In genomic region chr20:10555865-10556308, GRCh38 we compare ENCODE assay signal across 17 cellular contexts.
DNase-seq lines count a peak whose midpoint lies in the region; ATAC-seq lines count a peak whose summit lies in the region.
"Had no signal": no experiment of that assay in that cellular context is flagged by ENCODE, and none has a peak within 500 bp of the region (broad histone marks: within the 10 kb centered on the region; RNA-seq: fewer than 3 reads in every experiment).

No MANE protein-coding gene starts in this region.

- H3K4ac ChIP-seq in trophoblast cell (ENCODE audit: low read depth, low read length), result no peak overlapping the region

- no CpG with 5 or more reads among the region's 5 CpGs for WGBS in trophoblast cell (ENCODE audit: extremely low coverage, insufficient coverage, insufficient read length)

- H3K9ac ChIP-seq in trophoblast cell (ENCODE audit: low read length), result no peak overlapping the region

- H4K91ac ChIP-seq in trophoblast cell (ENCODE audit: low read depth, low read length), result no peak overlapping the region

- no peak overlapping the region for H2BK5ac ChIP-seq in trophoblast cell (ENCODE audit: low read depth, low read length, poor library complexity)

- H3K4me1 ChIP-seq in SJSA1 (replicated peaks), result peaks cover 61% of the 10 kb centered on the region
- H3K4me1 ChIP-seq in trophoblast cell (ENCODE audit: control insufficient read depth in 1 of 2, insufficient read depth in 2 of 2, low read length in 2 of 2), result peaks cover 9 to 14% of the 10 kb centered on the region in 2 experiments

- H3K36me3 ChIP-seq in SJSA1, result no peaks in the 10 kb centered on the region
- H3K36me3 ChIP-seq in trophoblast cell (ENCODE audit: control insufficient read depth in 1 of 2, insufficient read depth in 2 of 2, low read length in 2 of 2), result no peaks in the 10 kb centered on the region

- H3K27me3 ChIP-seq in SJSA1 (replicated peaks) (no peaks in the 10 kb centered on the region), trophoblast cell (ENCODE audit: insufficient read depth, low read length) (no peaks in the 10 kb centered on the region)

- no peak overlapping the region for H4K8ac ChIP-seq in trophoblast cell (ENCODE audit: low read depth, low read length)

- no peaks in the 10 kb centered on the region for H3K79me2 ChIP-seq in trophoblast cell (ENCODE audit: control insufficient read depth, insufficient read depth, low read length, poor library complexity)

- no peak overlapping the region for H2BK120ac ChIP-seq in trophoblast cell (ENCODE audit: insufficient read depth, low read length, poor library complexity)

- H3K23ac ChIP-seq in trophoblast cell (ENCODE audit: low read length), result no peak overlapping the region

- no peak overlapping the region for H3K18ac ChIP-seq in trophoblast cell (ENCODE audit: low read length)

- no peak overlapping the region for H2AFZ ChIP-seq in trophoblast cell (ENCODE audit: insufficient read depth, low read length, poor library complexity)

- H2BK12ac ChIP-seq in trophoblast cell (ENCODE audit: low read length), result no peak overlapping the region

- no peak overlapping the region for H3K14ac ChIP-seq in trophoblast cell (ENCODE audit: low read length)

- no peak overlapping the region for H3K4me2 ChIP-seq in trophoblast cell (ENCODE audit: low read length)

- no peak overlapping the region for H2AK5ac ChIP-seq in trophoblast cell (ENCODE audit: low read length)

- H3K4me3 ChIP-seq in SJSA1, result no peak overlapping the region
- no peak overlapping the region for H3K4me3 ChIP-seq in trophoblast cell (ENCODE audit: low read depth, low read length)

- ATAC-seq in HG03280 (IDR thresholded peaks at IDR 0.05; ENCODE audit: unreplicated experiment) (no peak), GM19351 (IDR thresholded peaks at IDR 0.05; ENCODE audit: unreplicated experiment) (no peak), left lobe of liver (no peak)
- ATAC-seq: natural killer cell treated with Interleukin-12 subunit alpha and Interleukin-12 subunit beta and Interleukin-15 and Interleukin-18, amount 100 ng/mL, for 72 hours; stimulated activated naive CD8-positive, alpha-beta T cell treated with anti-CD3 and anti-CD28 coated beads, Interleukin-15, amount 100 ng/mL, for 72 hours had no signal

- peaks cover 10% of the 10 kb centered on the region for H3K79me1 ChIP-seq in trophoblast cell (ENCODE audit: low read length)

- H3K9me3 ChIP-seq in SJSA1 (replicated peaks) (no peaks in the 10 kb centered on the region), trophoblast cell (ENCODE audit: insufficient read depth, low read depth, low read length) (no peaks in the 10 kb centered on the region)

- no peak overlapping the region for H4K12ac ChIP-seq in trophoblast cell (ENCODE audit: low read depth, low read length)

- DNase-seq in EL (peak; percentile 83), SJSA1 (ENCODE audit: low read depth in 1 of 2, low spot score in 2 of 2) (peak; percentile 68 to 89), fibroblast of gingiva (ENCODE audit: low read depth) (peak; percentile 49), trophoblast cell (peak in 1 of 2 donors; percentile 50), NCI-H524 (lab: John Stamatoyannopoulos, UW) (no peak), left lobe of liver (ENCODE audit: low spot score) (no peak)
- DNase-seq: activated CD4-positive, alpha-beta T cell treated with anti-CD3 and anti-CD28 coated beads, Interleukin-2, amount 50 U/mL, for 1 hour; activated gamma-delta T cell treated with Interleukin-2 at 50 U/mL for 16 hours; CD4-positive, alpha-beta T cell; effector CD4-positive, alpha-beta T cell; H7; Kasumi-1; NCI-H345; stimulated activated naive CD8-positive, alpha-beta T cell treated with anti-CD3 and anti-CD28 coated beads, Interleukin-15, amount 100 ng/mL, for 72 hours had no signal

- peak overlapping the region; percentile 83 for H3K27ac ChIP-seq in SJSA1
- H3K27ac ChIP-seq in trophoblast cell (ENCODE audit: low read depth, low read length), result peak overlapping the region; percentile 57

Comparison
In these comparisons a context has a peak if more than half of its experiments do, and no peak if none do; other contexts are left out.
1. DNase-seq: peak in EL (single experiment), SJSA1 (2 of 2) and fibroblast of gingiva (single experiment); none in NCI-H524 (0 of 2) and left lobe of liver (single experiment).